Comparison of ENCODE assay signal across 2 cellular contexts in genomic region chr4:184056877-184057276, GRCh38.
TF ChIP-seq lines count a peak whose summit lies in the region.

No MANE protein-coding gene starts in this region.

TF ChIP-seq in A549, 52 proteins besides CTCF, POLR2A, EP300 and RAD21:
- TF ChIP-seq FOXS1 (CRISPR knock-in tag; IDR thresholded peaks at IDR 0.05) (no peak), MAX (IDR thresholded peaks at IDR 0.05) (no peak), MAFK (IDR thresholded peaks at IDR 0.05; ENCODE audit: partially characterized antibody) (peak; percentile 67), GATA3 (IDR thresholded peaks at IDR 0.05; ENCODE audit: borderline replicate concordance) (no peak)
TF ChIP-seq in A549: peak in this region for 1.

TF ChIP-seq in IMR-90, 13 proteins besides CTCF, POLR2A, EP300 and RAD21:
- TF ChIP-seq MAFK (IDR thresholded peaks at IDR 0.05; ENCODE audit: low read depth, low read length) (peak; percentile 55), NFE2L2 (IDR thresholded peaks at IDR 0.05; ENCODE audit: low read depth, low read length) (no peak)
TF ChIP-seq in IMR-90: peak in this region for 1.
